8 cellular contexts compared by ENCODE assay signal in the genomic region with DNA sequence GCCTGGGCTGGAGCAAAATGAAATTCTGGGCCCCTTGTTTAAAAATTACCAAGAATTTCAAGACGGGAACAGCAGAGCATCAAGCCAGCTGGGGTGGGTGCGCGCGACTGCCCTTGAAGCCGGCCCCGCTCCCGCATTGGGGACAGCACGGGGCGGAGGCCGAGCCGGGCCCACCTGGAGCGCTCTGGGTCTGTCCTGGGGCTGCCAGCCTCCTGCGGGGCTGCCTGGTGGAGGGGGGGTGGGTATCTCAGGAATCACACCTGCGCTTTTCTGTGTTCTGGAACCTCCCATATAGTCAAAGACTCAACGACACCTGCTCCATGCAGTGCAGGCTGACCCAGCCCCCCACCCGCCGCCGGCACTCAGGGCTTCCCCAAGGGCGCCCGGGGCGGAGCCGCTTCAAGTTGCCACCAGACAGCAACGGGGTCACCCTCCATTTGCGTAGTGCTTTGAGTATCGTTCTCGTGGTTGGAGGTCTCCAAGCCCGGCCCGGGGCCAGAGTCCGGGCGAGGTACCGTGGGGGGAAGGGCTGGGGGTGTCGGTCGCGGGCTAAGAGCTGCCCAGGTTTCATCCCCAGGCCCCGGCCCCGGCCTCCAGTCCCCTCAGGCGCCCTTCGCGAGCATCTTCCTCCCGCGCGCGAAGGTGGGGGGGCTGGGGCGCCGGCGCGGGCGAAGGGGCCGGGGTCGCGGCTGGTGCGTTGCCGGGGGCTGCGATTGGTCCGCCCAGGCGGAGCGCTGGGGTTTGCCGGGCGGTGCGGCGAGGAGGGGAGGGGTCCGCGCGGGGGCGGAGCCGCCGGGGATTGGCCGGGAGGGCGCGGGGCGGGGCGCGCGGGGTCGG. TPM values are rescaled to one million over a fixed set of nuclear protein-coding genes. Genes with fewer than 3 reads are reported as not detected.
DNase-seq lines count a peak whose midpoint lies in the region; ATAC-seq, FAIRE-seq and TF ChIP-seq lines count a peak whose summit lies in the region.

No MANE protein-coding gene starts in this region.

- no peak overlapping the region for H3K27ac Mint-ChIP-seq in astrocyte (ENCODE audit: unreplicated experiment)

- H3K4me1 ChIP-seq in astrocyte (ENCODE audit: insufficient read depth, low read length) (peaks cover 37% of the 10 kb centered on the region), mesodermal cell (ENCODE audit: control insufficient read depth, insufficient read depth, low read length, poor library complexity, severe bottlenecking) (peaks cover 41% of the 10 kb centered on the region)

- no peak overlapping the region for H3K9ac ChIP-seq in astrocyte (ENCODE audit: low read length)

- H3K4me3 ChIP-seq in astrocyte (ENCODE audit: insufficient read depth, low read depth, low read length): peak overlapping the region; percentile 23
- H3K4me3 ChIP-seq in mesodermal cell (ENCODE audit: extremely low read depth, insufficient read depth, low read length, poor library complexity, severe bottlenecking): peak overlapping the region; percentile 39

- in situ Hi-C loops in ACHN (cut with HindIII; ENCODE audit: low pct_ligation_motif_present, low pct_unique_long_range_greater_than_20kb, low sequenced_read_pairs): no loop called here

- DNase-seq in ELF-1 (ENCODE audit: low read depth, low spot score) (peak; percentile 40), NCI-H146 treated with DMSO at 0.1 percent for 48 hours (lab: John Stamatoyannopoulos, UW; ENCODE audit: unreplicated experiment) (peak; percentile 35), astrocyte (ENCODE audit: low read depth) (no peak), ACHN (no peak), mucosa of gallbladder (ENCODE audit: low spot score) (no peak), EL (no peak)

- H4K20me1 ChIP-seq in astrocyte (ENCODE audit: insufficient read depth, low read length): peaks cover 86% of the 10 kb centered on the region

- H3K27ac ChIP-seq in astrocyte (ENCODE audit: low read depth, low read length) (no peak overlapping the region), mesodermal cell (ENCODE audit: low read depth, low read length, severe bottlenecking) (no peak overlapping the region)

- H2AFZ ChIP-seq in astrocyte (ENCODE audit: low read depth, low read length): no peak overlapping the region

- H3K36me3 Mint-ChIP-seq in astrocyte (ENCODE audit: low read depth, unreplicated experiment): peaks cover 2% of the 10 kb centered on the region

- peaks cover 6% of the 10 kb centered on the region for H3K4me1 Mint-ChIP-seq in astrocyte (ENCODE audit: low read depth, unreplicated experiment)

- FAIRE-seq in astrocyte (lab: Jason Lieb, UNC): no peak

- H3K4me3 Mint-ChIP-seq in astrocyte (ENCODE audit: unreplicated experiment): peak overlapping the region; percentile 40

- ATAC-seq in GM21786 (IDR thresholded peaks at IDR 0.05; ENCODE audit: unreplicated experiment): no peak

- TF ChIP-seq CTCF in astrocyte (IDR thresholded peaks at IDR 0.05; ENCODE audit: insufficient read depth, low read depth, low read length): no peak

- H3K4me2 ChIP-seq in astrocyte (ENCODE audit: low read length): peak overlapping the region; percentile 85

- 2 to 4% methylated on average over 16 to 51 of the region's 75 CpGs for WGBS in mesodermal cell (ENCODE audit: insufficient coverage in 2 of 2), 2 experiments

- H3K9me3 ChIP-seq in astrocyte (ENCODE audit: insufficient read depth, low read depth, low read length): no peaks in the 10 kb centered on the region
- no peaks in the 10 kb centered on the region for H3K9me3 ChIP-seq in mesodermal cell (ENCODE audit: control insufficient read depth, low read length)

- no peaks in the 10 kb centered on the region for H3K36me3 ChIP-seq in astrocyte (ENCODE audit: insufficient read depth, low read length)
- H3K36me3 ChIP-seq in mesodermal cell (ENCODE audit: control insufficient read depth, insufficient read depth, low read length): peaks cover 2% of the 10 kb centered on the region

- no peaks in the 10 kb centered on the region for H3K27me3 ChIP-seq in astrocyte (ENCODE audit: insufficient read depth, low read length)

- no peaks in the 10 kb centered on the region for H3K27me3 Mint-ChIP-seq in astrocyte (ENCODE audit: low read depth, unreplicated experiment)

- peaks cover 29% of the 10 kb centered on the region for H3K79me2 ChIP-seq in astrocyte (ENCODE audit: insufficient read depth, low read length)

- no peaks in the 10 kb centered on the region for H3K9me3 Mint-ChIP-seq in astrocyte (ENCODE audit: unreplicated experiment)

RNA-seq across cellular contexts. Expression of a gene that starts 6.6 kb away (rescaled TPM):
- total RNA-seq in astrocyte (69.5 and 75.5 TPM in 2 replicates), mucosa of gallbladder (34.6 TPM)
- 72.6 TPM for polyA plus RNA-seq in mesodermal cell (2013, experiment 1 of 2)
- polyA plus RNA-seq in mesodermal cell (2013, experiment 2 of 2): 66.2 TPM

RNA-seq across cellular contexts. Expression of a gene that starts 6.9 kb away (rescaled TPM):
- total RNA-seq in astrocyte: 194 and 212 TPM in 2 replicates
- polyA plus RNA-seq in mesodermal cell (2013, experiment 1 of 2): 134 TPM
- polyA plus RNA-seq in mesodermal cell (2013, experiment 2 of 2): 112 TPM
- total RNA-seq in mucosa of gallbladder: 108 TPM

RNA-seq across cellular contexts. Expression of a gene that starts 16.5 kb away (rescaled TPM):
- total RNA-seq in astrocyte (414 and 421 TPM in 2 replicates), mucosa of gallbladder (442 TPM)
- polyA plus RNA-seq in mesodermal cell (2013, experiment 1 of 2): 331 TPM
- 277 TPM for polyA plus RNA-seq in mesodermal cell (2013, experiment 2 of 2)

RNA-seq across cellular contexts. Expression of a gene that starts 21.5 kb away (rescaled TPM):
- 2.6 TPM in 2 replicates for total RNA-seq in astrocyte
- 7.6 TPM for polyA plus RNA-seq in mesodermal cell (2013, experiment 1 of 2)
- 4.8 TPM for polyA plus RNA-seq in mesodermal cell (2013, experiment 2 of 2)
- 40.5 TPM for total RNA-seq in mucosa of gallbladder

RNA-seq across cellular contexts. Expression of a gene that starts 30.5 kb away (rescaled TPM):
- total RNA-seq in astrocyte: 46.8 and 50.8 TPM in 2 replicates
- polyA plus RNA-seq in mesodermal cell (2013, experiment 1 of 2): 47.0 TPM
- 33.2 TPM for polyA plus RNA-seq in mesodermal cell (2013, experiment 2 of 2)
- total RNA-seq in mucosa of gallbladder: 159 TPM

Comparison
In these comparisons a context has a peak if more than half of its experiments do, and no peak if none do; other contexts are left out.
1. DNase-seq: peak in ELF-1 (single experiment) and NCI-H146 treated with DMSO at 0.1 percent for 48 hours (single experiment); none in astrocyte (single experiment), ACHN (single experiment), mucosa of gallbladder (single experiment) and EL (single experiment).